In genomic region chr17:59846391-59847165, GRCh38 we compare ENCODE assay signal across 8 cellular contexts. TPM values are rescaled to one million over a fixed set of nuclear protein-coding genes. Genes with fewer than 3 reads are reported as not detected.
DNase-seq lines count a peak whose midpoint lies in the region; ATAC-seq and FAIRE-seq lines count a peak whose summit lies in the region.

No MANE protein-coding gene starts in this region.

- H3K4me3 Mint-ChIP-seq in natural killer cell treated with Interleukin-12 subunit alpha and Interleukin-12 subunit beta and Interleukin-15 and Interleukin-18, amount 100 ng/mL, for 72 hours, result peak overlapping the region; percentile 81

- H3K27me3 Mint-ChIP-seq in natural killer cell treated with Interleukin-12 subunit alpha and Interleukin-12 subunit beta and Interleukin-15 and Interleukin-18, amount 100 ng/mL, for 72 hours, result no peaks in the 10 kb centered on the region

- H3K4me1 Mint-ChIP-seq in natural killer cell treated with Interleukin-12 subunit alpha and Interleukin-12 subunit beta and Interleukin-15 and Interleukin-18, amount 100 ng/mL, for 72 hours (ENCODE audit: low read depth in 2 of 2), result peaks cover 61 to 67% of the 10 kb centered on the region in 2 donors

- no peak for FAIRE-seq in HTR-8/SVneo (lab: Jason Lieb, UNC)

- H3K27ac ChIP-seq in epithelial cell of prostate, result peak overlapping the region; percentile 99

- H3K9me3 Mint-ChIP-seq in natural killer cell treated with Interleukin-12 subunit alpha and Interleukin-12 subunit beta and Interleukin-15 and Interleukin-18, amount 100 ng/mL, for 72 hours, result no peaks in the 10 kb centered on the region

- in situ Hi-C loops in SK-MEL-5 (cut with HindIII; ENCODE audit: low pct_unique_long_range_greater_than_20kb, low sequenced_read_pairs) (no loop called here), KBM-7 (cut with MboI; ENCODE audit: low pct_unique_long_range_greater_than_20kb, low sequenced_read_pairs) (no loop called here)

- DNase-seq in Ammon's horn (ENCODE audit: low spot score) (peak; percentile 25), SK-MEL-5 (ENCODE audit: low read depth, low spot score) (peak; percentile 48), epithelial cell of prostate (ENCODE audit: low read depth, low spot score) (peak; percentile 91), KBM-7 (no peak), HTR-8/SVneo (ENCODE audit: insufficient read length, low spot score) (no peak)
- DNase-seq in natural killer cell treated with Interleukin-12 subunit alpha and Interleukin-12 subunit beta and Interleukin-15 and Interleukin-18, amount 100 ng/mL, for 72 hours (ENCODE audit: low spot score), result no peak

- H3K36me3 Mint-ChIP-seq in natural killer cell treated with Interleukin-12 subunit alpha and Interleukin-12 subunit beta and Interleukin-15 and Interleukin-18, amount 100 ng/mL, for 72 hours, result peaks cover 10% of the 10 kb centered on the region

- ATAC-seq in GM18867 (IDR thresholded peaks at IDR 0.05; ENCODE audit: unreplicated experiment) (peak; percentile 32), HG03432 (IDR thresholded peaks at IDR 0.05; ENCODE audit: unreplicated experiment) (peak; percentile 52)
- peak; percentile 52 to 67 for ATAC-seq in natural killer cell treated with Interleukin-12 subunit alpha and Interleukin-12 subunit beta and Interleukin-15 and Interleukin-18, amount 100 ng/mL, for 72 hours

- H3K27ac Mint-ChIP-seq in natural killer cell treated with Interleukin-12 subunit alpha and Interleukin-12 subunit beta and Interleukin-15 and Interleukin-18, amount 100 ng/mL, for 72 hours, result peak overlapping the region; percentile 100

RNA-seq across cellular contexts. Expression of gene TUBD1, which starts 46.2 kb away (rescaled TPM):
- total RNA-seq in SK-MEL-5 (2014; rRNA removed; shearing (Covaris generic)), result 7.3 and 7.4 TPM in 2 replicates
- polyA plus RNA-seq in SK-MEL-5 (2015; cell fraction: cytosol; rRNA removed), result 9.5 and 11.3 TPM in 2 replicates
- polyA plus RNA-seq in SK-MEL-5 (2015; cell fraction: nucleus; rRNA removed), result 12.5 and 14.7 TPM in 2 replicates
- 10 to 100 TPM; 10.6 to 15.1 TPM for total RNA-seq in natural killer cell treated with Interleukin-12 subunit alpha and Interleukin-12 subunit beta and Interleukin-15 and Interleukin-18, amount 100 ng/mL, for 72 hours

RNA-seq across cellular contexts. Expression of gene RPS6KB1, which starts 46.3 kb away (rescaled TPM):
- total RNA-seq in SK-MEL-5 (2014; rRNA removed; shearing (Covaris generic)), result 29.6 TPM in 2 replicates
- 19.6 and 27.1 TPM in 2 replicates for polyA plus RNA-seq in SK-MEL-5 (2015; cell fraction: cytosol; rRNA removed)
- polyA plus RNA-seq in SK-MEL-5 (2015; cell fraction: nucleus; rRNA removed), result 57.3 and 95.7 TPM in 2 replicates
- total RNA-seq in natural killer cell treated with Interleukin-12 subunit alpha and Interleukin-12 subunit beta and Interleukin-15 and Interleukin-18, amount 100 ng/mL, for 72 hours, result 10 to 100 TPM; 50.8 to 95.1 TPM

Comparison
In these comparisons a context has a peak if more than half of its experiments do, and no peak if none do; other contexts are left out.
1. DNase-seq: peak in Ammon's horn (single experiment), SK-MEL-5 (single experiment) and epithelial cell of prostate (single experiment); none in natural killer cell treated with Interleukin-12 subunit alpha and Interleukin-12 subunit beta and Interleukin-15 and Interleukin-18, amount 100 ng/mL, for 72 hours (single experiment), KBM-7 (single experiment) and HTR-8/SVneo (single experiment).
2. Peak in every context shown above with its lines, with median percentiles within 50 percentile points of each other: ATAC-seq.